ENCODE assay signal across 21 cellular contexts in the genomic region with DNA sequence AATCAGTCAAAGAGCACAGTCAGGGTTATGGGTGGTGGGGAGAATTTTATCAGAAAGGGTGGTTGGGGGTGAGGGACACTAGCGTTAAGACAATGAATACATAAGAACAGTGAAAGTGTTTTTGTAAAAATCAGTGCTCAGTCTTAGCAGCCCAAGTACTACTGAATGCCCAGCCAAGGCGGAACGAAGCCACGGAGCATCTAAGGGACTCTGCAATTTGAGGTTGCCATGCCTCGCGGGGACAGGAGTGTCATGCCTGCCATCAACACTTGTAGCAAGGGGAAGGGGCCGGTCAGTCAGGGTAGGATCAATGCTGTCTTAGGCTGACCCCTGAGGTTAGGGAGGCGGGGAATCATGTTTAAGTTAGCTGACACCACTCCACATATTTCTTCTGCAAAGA. TPM values are rescaled to one million over a fixed set of nuclear protein-coding genes. Genes with fewer than 3 reads are reported as not detected.
DNase-seq lines count a peak whose midpoint lies in the region; FAIRE-seq and TF ChIP-seq lines count a peak whose summit lies in the region.
"Had no signal": no experiment of that assay in that cellular context is flagged by ENCODE, and none has a peak within 500 bp of the region (broad histone marks: within the 10 kb centered on the region; RNA-seq: fewer than 3 reads in every experiment).

No MANE protein-coding gene starts in this region.

- no peak overlapping the region for H3K4ac ChIP-seq in neuronal stem cell (ENCODE audit: low read length)

- H3K4me3 ChIP-seq in bronchial epithelial cell (ENCODE audit: low read depth, low read length) (no peak overlapping the region), neuronal stem cell (ENCODE audit: low read length in 2 of 2) (no peak overlapping the region)
- H3K4me3 ChIP-seq: A549; BLaER1 treated with 17β-estradiol and CSF1 and Interleukin-3, amounts not matched to agents 10 nM and 100 nM had no signal

- H3K36me3 Mint-ChIP-seq in type B pancreatic cell = peaks cover 7% of the 10 kb centered on the region
- H3K36me3 Mint-ChIP-seq: CD8-positive, alpha-beta T cell had no signal

- peaks cover 19% of the 10 kb centered on the region for H3K27me3 Mint-ChIP-seq in type B pancreatic cell

- no peak overlapping the region for H2BK12ac ChIP-seq in neuronal stem cell (ENCODE audit: low read length)

- DNase-seq in bronchial epithelial cell (ENCODE audit: low read depth) (no peak), neuronal stem cell (ENCODE audit: low spot score) (no peak), type B pancreatic cell (ENCODE audit: extremely low spot score, unreplicated experiment) (peak; percentile 37), HuH-7.5 (ENCODE audit: low spot score) (no peak), MV-4-11 (lab: John Stamatoyannopoulos, UW) (no peak)
- DNase-seq: AML-193; Caco-2; Calu3; CD4-positive, alpha-beta T cell; CD8-positive, alpha-beta T cell; DMS79 treated with DMSO at 0.1 percent for 48 hours; GF-D8 had no signal

- no peak overlapping the region for H3K23ac ChIP-seq in neuronal stem cell (ENCODE audit: low read depth, low read length, poor library complexity)

- peak; percentile 52 for FAIRE-seq in bronchial epithelial cell (lab: Jason Lieb, UNC)
- FAIRE-seq: A549, D721Med, G401.6, GM12891 had no signal

- H2BK120ac ChIP-seq in neuronal stem cell (ENCODE audit: low read depth, low read length) = no peak overlapping the region

- H3K4me3 Mint-ChIP-seq in type B pancreatic cell = no peak overlapping the region
- H3K4me3 Mint-ChIP-seq: B cell; CD4-positive, alpha-beta T cell; CD8-positive, alpha-beta T cell had no signal

- peak overlapping the region; percentile 46 for H3K18ac ChIP-seq in neuronal stem cell (ENCODE audit: low read length)

- no peak overlapping the region for H2BK5ac ChIP-seq in neuronal stem cell (ENCODE audit: low read length)

- WGBS in neuronal stem cell (ENCODE audit: extremely low coverage in 2 of 2, insufficient read length in 2 of 2, insufficient replicate concordance in 1 of 2), 2 donors = no CpG with 5 or more reads among the region's 8 CpGs

- peaks cover 0 to 2% of the 10 kb centered on the region in 2 donors for H3K4me1 ChIP-seq in neuronal stem cell (ENCODE audit: control insufficient read depth in 2 of 2, insufficient read depth in 1 of 2, low read depth in 1 of 2, low read length in 2 of 2)
- H3K4me1 ChIP-seq: A549, Caco-2 had no signal

- no peak overlapping the region for H2AFZ ChIP-seq in neuronal stem cell (ENCODE audit: low read length)

- H3K9me3 ChIP-seq in neuronal stem cell (replicated peaks in 1 of 2; ENCODE audit: control insufficient read depth in 2 of 2, insufficient read depth in 1 of 2, low read depth in 1 of 2, low read length in 2 of 2) = no peaks in the 10 kb centered on the region
- H3K9me3 ChIP-seq: A549; BLaER1 treated with 17β-estradiol and CSF1 and Interleukin-3, amounts not matched to agents 10 nM and 100 nM; Caco-2 had no signal

- TF ChIP-seq CTCF in bronchial epithelial cell (IDR thresholded peaks at IDR 0.05; ENCODE audit: insufficient read depth, low read length, severe bottlenecking) (no peak), type B pancreatic cell (conservative IDR thresholded peaks at IDR 0.05) (no peak)

- peak overlapping the region; percentile 80 for H3K9ac ChIP-seq in neuronal stem cell (ENCODE audit: low read depth, low read length, poor library complexity)
- H3K9ac ChIP-seq: BLaER1 treated with 17β-estradiol and CSF1 and Interleukin-3, amounts not matched to agents 10 nM and 100 nM had no signal

- no peak overlapping the region for H2BK15ac ChIP-seq in neuronal stem cell (ENCODE audit: low read length)

- H3K4me2 ChIP-seq in neuronal stem cell (ENCODE audit: insufficient read depth, low read length, poor library complexity, severe bottlenecking) = no peak overlapping the region
- H3K4me2 ChIP-seq: A549 had no signal

- H3K9me3 Mint-ChIP-seq in type B pancreatic cell = no peaks in the 10 kb centered on the region
- H3K9me3 Mint-ChIP-seq: CD4-positive, alpha-beta T cell; CD8-positive, alpha-beta T cell had no signal

- no peaks in the 10 kb centered on the region for H3K4me1 Mint-ChIP-seq in type B pancreatic cell (ENCODE audit: unreplicated experiment)
- H3K4me1 Mint-ChIP-seq: B cell had no signal

- no peak overlapping the region for H2AK5ac ChIP-seq in neuronal stem cell (ENCODE audit: low read depth, low read length)

- no peak overlapping the region for H3K27ac Mint-ChIP-seq in type B pancreatic cell
- H3K27ac Mint-ChIP-seq: B cell; CD4-positive, alpha-beta T cell; CD8-positive, alpha-beta T cell had no signal

- H3K27me3 ChIP-seq in bronchial epithelial cell (ENCODE audit: control insufficient read depth, insufficient read depth, low read length) (peaks cover 2% of the 10 kb centered on the region), neuronal stem cell (ENCODE audit: control insufficient read depth in 3 of 3, insufficient read depth in 3 of 3, low read depth in 1 of 3, low read length in 3 of 3) (peaks cover 0 to 7% (median 0%) of the 10 kb centered on the region in 3 experiments)
- H3K27me3 ChIP-seq: BLaER1 treated with 17β-estradiol and CSF1 and Interleukin-3, amounts not matched to agents 10 nM and 100 nM had no signal

- H3K36me3 ChIP-seq in bronchial epithelial cell (ENCODE audit: control insufficient read depth, insufficient read depth, low read length) (no peaks in the 10 kb centered on the region), neuronal stem cell (replicated peaks in 1 of 2; ENCODE audit: control insufficient read depth in 2 of 2, insufficient read depth in 2 of 2, low read length in 2 of 2) (no peaks in the 10 kb centered on the region)
- H3K36me3 ChIP-seq: BLaER1 treated with 17β-estradiol and CSF1 and Interleukin-3, amounts not matched to agents 10 nM and 100 nM had no signal

- no peaks in the 10 kb centered on the region for H3K79me1 ChIP-seq in neuronal stem cell (ENCODE audit: low read depth, low read length)

- no peak overlapping the region for H3K14ac ChIP-seq in neuronal stem cell (ENCODE audit: low read length)

- no peak overlapping the region for H3K27ac ChIP-seq in neuronal stem cell (replicated peaks; ENCODE audit: low read length)
- H3K27ac ChIP-seq: 22Rv1; A549; BLaER1 treated with 17β-estradiol and CSF1 and Interleukin-3, amounts not matched to agents 10 nM and 100 nM; C4-2B had no signal

- H4K8ac ChIP-seq in neuronal stem cell (ENCODE audit: low read depth, low read length) = no peak overlapping the region

- H4K91ac ChIP-seq in neuronal stem cell (ENCODE audit: low read depth, low read length, poor library complexity) = no peak overlapping the region

RNA-seq across cellular contexts. Expression of a gene that starts 13.3 kb away (rescaled TPM):
- total RNA-seq in bronchial epithelial cell (0.26 TPM in 1 of 2 replicates, not detected in the other), type B pancreatic cell (ENCODE audit: low replicate concordance) (11.3 and 51.7 TPM in 2 replicates)
- polyA plus RNA-seq in neuronal stem cell (2013, experiment 1 of 2) = 0.93 TPM
- 0.94 TPM for polyA plus RNA-seq in neuronal stem cell (2013, experiment 2 of 2)
- total RNA-seq: Calu3; CD4-positive, alpha-beta T cell had no signal
- polyA plus RNA-seq: BJ had no signal
